ENCODE assay signal across 4 cellular contexts in the genomic region with DNA sequence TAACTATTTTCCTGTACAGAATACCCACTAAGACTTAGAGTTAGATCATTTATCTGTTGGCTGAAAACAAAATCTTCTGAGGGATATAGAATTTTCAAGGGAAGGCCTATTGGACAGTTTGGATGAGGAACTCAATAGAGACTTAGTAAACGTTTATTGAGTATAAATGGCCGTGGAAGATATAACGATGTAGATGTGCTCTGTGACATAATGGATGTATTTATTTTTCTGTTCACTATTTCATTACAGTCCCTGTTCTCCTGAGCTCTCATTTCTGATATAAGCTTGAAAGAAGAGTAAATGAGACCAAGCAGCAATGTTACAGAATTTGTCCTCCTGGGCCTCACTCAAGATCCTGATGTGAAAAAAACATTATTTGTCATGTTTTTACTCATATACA. TPM values are rescaled to one million over a fixed set of nuclear protein-coding genes. Genes with fewer than 3 reads are reported as not detected.
"Had no signal": no experiment of that assay in that cellular context is flagged by ENCODE, and none has a peak within 500 bp of the region (broad histone marks: within the 10 kb centered on the region; RNA-seq: fewer than 3 reads in every experiment).

A gene with protein sequence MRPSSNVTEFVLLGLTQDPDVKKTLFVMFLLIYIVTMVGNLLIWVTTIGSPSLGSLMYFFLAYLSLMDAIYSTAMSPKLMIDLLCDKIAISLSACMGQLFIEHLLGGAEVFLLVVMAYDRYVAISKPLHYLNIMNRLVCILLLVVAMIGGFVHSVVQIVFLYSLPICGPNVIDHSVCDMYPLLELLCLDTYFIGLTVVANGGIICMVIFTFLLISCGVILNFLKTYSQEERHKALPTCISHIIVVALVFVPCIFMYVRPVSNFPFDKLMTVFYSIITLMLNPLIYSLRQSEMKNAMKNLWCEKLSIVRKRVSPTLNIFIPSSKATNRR (plus strand): TSS at position 301 of the 400 bp plus-strand sequence. CDS start 0 bp downstream, at position 301.

- H3K4me3 ChIP-seq: GM12878 had no signal

- ATAC-seq: GM12878 had no signal

- DNase-seq: GDM1, GF-D8 had no signal

RNA-seq across cellular contexts. Expression of the gene that starts here (rescaled TPM):
- total RNA-seq: G401, GM12878 had no signal
- polyA plus RNA-seq: GM12878 had no signal
